In the genomic region with DNA sequence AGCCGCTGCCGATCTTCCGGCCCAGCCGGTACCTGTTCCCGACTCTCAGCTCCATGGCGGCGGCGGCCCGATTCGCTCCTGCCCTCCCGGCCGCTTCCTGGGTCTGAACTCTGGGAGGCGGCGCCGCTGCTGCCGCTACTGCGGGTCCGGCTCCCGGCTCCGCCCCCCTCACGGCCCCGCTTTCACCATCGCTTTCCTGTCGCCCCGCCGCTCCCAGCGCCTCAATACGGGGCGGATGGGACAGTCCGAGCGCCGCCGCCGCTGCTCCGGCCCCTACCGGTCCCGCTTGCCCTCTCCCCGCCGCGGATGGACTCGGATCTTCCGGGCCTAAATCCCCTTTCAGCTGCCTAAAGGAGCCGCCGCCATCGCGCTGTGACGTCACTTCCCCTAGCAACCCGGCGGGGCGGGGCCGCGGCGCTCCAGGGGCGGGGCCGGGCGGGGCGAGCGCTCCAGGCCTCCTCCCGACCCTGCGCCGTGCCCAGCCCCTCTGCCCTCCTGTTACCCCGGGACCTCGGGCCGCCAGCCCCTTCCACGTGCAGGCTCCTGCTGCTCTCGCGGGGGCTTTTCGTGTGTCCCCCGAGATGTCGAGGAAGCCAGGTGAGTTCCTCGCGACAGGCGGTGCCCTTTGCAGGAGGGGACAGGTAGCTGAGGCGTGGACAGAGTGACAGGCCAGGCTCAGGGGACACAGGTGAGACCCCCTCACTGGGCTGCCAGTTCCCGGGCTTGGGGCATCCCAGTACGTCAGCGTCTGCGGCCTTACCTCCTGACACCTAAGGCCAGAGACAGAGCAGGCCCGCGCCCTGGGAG, we compare ENCODE assay signal across 8 cellular contexts. TPM values are rescaled to one million over a fixed set of nuclear protein-coding genes. Genes with fewer than 3 reads are reported as not detected.
A peak's percentile ranks its signal among the peaks of the same experiment; 100 is the strongest.
DNase-seq lines count a peak whose midpoint lies in the region; ATAC-seq and TF ChIP-seq lines count a peak whose summit lies in the region.

A gene (minus strand): TSS at position 374 of the 807 bp plus-strand sequence. CDS start 319 bp downstream, at position 55.

- H3K4me1 Mint-ChIP-seq in activated naive CD8-positive, alpha-beta T cell (ENCODE audit: low read depth), result peaks cover 40% of the 10 kb centered on the region
- H3K4me1 Mint-ChIP-seq in glutamatergic neuron (ENCODE audit: low read depth, unreplicated experiment), result peaks cover 29% of the 10 kb centered on the region
- peaks cover 43% of the 10 kb centered on the region for H3K4me1 Mint-ChIP-seq in osteocyte (ENCODE audit: unreplicated experiment)

- H3K9me3 ChIP-seq in SU-DHL-6 (ENCODE audit: insufficient read depth, low read length) (no peaks in the 10 kb centered on the region), testis (no peaks in the 10 kb centered on the region)

- peak within 1 kb of the TSS; percentile 65 for H3K4me2 ChIP-seq in SU-DHL-6 (ENCODE audit: low read depth, low read length, poor library complexity, severe bottlenecking)

- H2AFZ ChIP-seq in SU-DHL-6 (ENCODE audit: low read depth, low read length, severe bottlenecking), result peak within 1 kb of the TSS; percentile 93

- H3K9me3 Mint-ChIP-seq in activated naive CD8-positive, alpha-beta T cell (ENCODE audit: low read depth), result no peaks in the 10 kb centered on the region
- H3K9me3 Mint-ChIP-seq in glutamatergic neuron (ENCODE audit: unreplicated experiment), result peaks cover 12% of the 10 kb centered on the region
- H3K9me3 Mint-ChIP-seq in osteocyte (ENCODE audit: unreplicated experiment), result no peaks in the 10 kb centered on the region

- H3F3A ChIP-seq in SU-DHL-6 (ENCODE audit: insufficient read depth), result peaks cover 3% of the 10 kb centered on the region; the same call in 1 of the 2 replicates

- peak; percentile 57 for ATAC-seq in HG02571 (IDR thresholded peaks at IDR 0.05; ENCODE audit: unreplicated experiment)

- H4K20me1 ChIP-seq in SU-DHL-6 (ENCODE audit: low read depth, low read length), result peaks cover 18% of the 10 kb centered on the region

- peak within 1 kb of the TSS; percentile 84 for H3K27ac ChIP-seq in SU-DHL-6 (ENCODE audit: low read depth, low read length)
- peak within 1 kb of the TSS; percentile 95 to 100 for H3K27ac ChIP-seq in testis

- H3K27ac Mint-ChIP-seq in activated naive CD8-positive, alpha-beta T cell, result peak within 1 kb of the TSS; percentile 98
- peak within 1 kb of the TSS; percentile 99 for H3K27ac Mint-ChIP-seq in glutamatergic neuron (ENCODE audit: unreplicated experiment)
- peak within 1 kb of the TSS; percentile 99 for H3K27ac Mint-ChIP-seq in osteocyte (ENCODE audit: unreplicated experiment)

- peaks cover 8% of the 10 kb centered on the region for H3K36me3 Mint-ChIP-seq in activated naive CD8-positive, alpha-beta T cell
- H3K36me3 Mint-ChIP-seq in glutamatergic neuron (ENCODE audit: unreplicated experiment) (peaks cover 5% of the 10 kb centered on the region), osteocyte (ENCODE audit: unreplicated experiment) (peaks cover 17% of the 10 kb centered on the region)

- peak within 1 kb of the TSS; percentile 90 for H3K4me3 Mint-ChIP-seq in activated naive CD8-positive, alpha-beta T cell
- H3K4me3 Mint-ChIP-seq in glutamatergic neuron (ENCODE audit: unreplicated experiment) (peak within 1 kb of the TSS; percentile 100), osteocyte (ENCODE audit: unreplicated experiment) (peak within 1 kb of the TSS; percentile 91)

- H3K4me3 ChIP-seq in SU-DHL-6 (ENCODE audit: insufficient read depth, low read length, poor library complexity, severe bottlenecking) (peak within 1 kb of the TSS; percentile 95), testis (peak within 1 kb of the TSS; percentile 91 to 99)

- intact Hi-C loops in testis (cut with DNase I; ENCODE audit: low total_unique reads), result no loop called here

- H3K4me1 ChIP-seq in testis, result peaks cover 33% of the 10 kb centered on the region

- peaks cover 5% of the 10 kb centered on the region; the same call in 1 of the 2 replicates for H3K36me3 ChIP-seq in SU-DHL-6 (ENCODE audit: low read length)
- H3K36me3 ChIP-seq in testis (ENCODE audit: low read depth, missing control alignments), result no peaks in the 10 kb centered on the region

- no peaks in the 10 kb centered on the region for H3K9me2 ChIP-seq in SU-DHL-6 (replicated peaks; ENCODE audit: insufficient read depth, low read length)

- 3% methylated on average over 76 of the region's 80 CpGs; no CpG with 5 or more reads in 1 of the 2 donors for WGBS in testis, 2 donors

- no peak for TF ChIP-seq CTCF in SU-DHL-6 (IDR thresholded peaks at IDR 0.05; ENCODE audit: insufficient read depth, low read length, poor library complexity, severe bottlenecking)
- no peak for TF ChIP-seq CTCF in glutamatergic neuron (IDR thresholded peaks at IDR 0.05; ENCODE audit: partially characterized antibody, unreplicated experiment)
- no peak for TF ChIP-seq CTCF in osteocyte (IDR thresholded peaks at IDR 0.05)
- TF ChIP-seq CTCF in testis (IDR thresholded peaks at IDR 0.05), result no peak

- H3K27me3 ChIP-seq in SU-DHL-6 (ENCODE audit: low read length) (no peaks in the 10 kb centered on the region), testis (no peaks in the 10 kb centered on the region)

- peak; percentile 79 for TF ChIP-seq POLR2A in testis (IDR thresholded peaks at IDR 0.05)

- H3K9ac ChIP-seq in SU-DHL-6 (ENCODE audit: low read length), result peak within 1 kb of the TSS; percentile 98

- DNase-seq in GM04503 (ENCODE audit: low read depth), result peak; percentile 36
- DNase-seq in NCI-H1105 treated with DMSO at 0.1 percent for 48 hours (lab: John Stamatoyannopoulos, UW), result peak; percentile 73
- peak; percentile 96 for DNase-seq in glutamatergic neuron
- DNase-seq in osteocyte (ENCODE audit: extremely low spot score, unreplicated experiment), result peak; percentile 95
- peak; percentile 96 for DNase-seq in testis

- no peaks in the 10 kb centered on the region for H3K27me3 Mint-ChIP-seq in activated naive CD8-positive, alpha-beta T cell
- H3K27me3 Mint-ChIP-seq in glutamatergic neuron (ENCODE audit: unreplicated experiment) (peaks cover 5% of the 10 kb centered on the region), osteocyte (ENCODE audit: unreplicated experiment) (no peaks in the 10 kb centered on the region)

- H3K79me2 ChIP-seq in SU-DHL-6 (ENCODE audit: insufficient read depth, low read length), result peaks cover 44% of the 10 kb centered on the region

RNA-seq across cellular contexts. Expression of the gene that starts here (rescaled TPM):
- 211 TPM for total RNA-seq in glutamatergic neuron (ENCODE audit: unreplicated experiment)
- total RNA-seq in osteocyte, result 118 and 124 TPM in 2 replicates
- 100 to 1,000 TPM; 137 to 179 TPM for total RNA-seq in testis
- polyA plus RNA-seq in testis (ENCODE audit: insufficient read depth, low read depth, low replicate concordance), result 178 TPM

Comparison
In these comparisons a context has a peak if more than half of its experiments do, and no peak if none do; other contexts are left out.
1. Peak in every context shown above with its lines: DNase-seq, ATAC-seq, H3K4me3 ChIP-seq and H3K27ac ChIP-seq.
2. DNase-seq: peak in every context shown above with its lines; median percentile 96 in glutamatergic neuron; 96 in testis; 95 in osteocyte; 73 in NCI-H1105 treated with DMSO at 0.1 percent for 48 hours; 36 in GM04503.